In the genomic region with DNA sequence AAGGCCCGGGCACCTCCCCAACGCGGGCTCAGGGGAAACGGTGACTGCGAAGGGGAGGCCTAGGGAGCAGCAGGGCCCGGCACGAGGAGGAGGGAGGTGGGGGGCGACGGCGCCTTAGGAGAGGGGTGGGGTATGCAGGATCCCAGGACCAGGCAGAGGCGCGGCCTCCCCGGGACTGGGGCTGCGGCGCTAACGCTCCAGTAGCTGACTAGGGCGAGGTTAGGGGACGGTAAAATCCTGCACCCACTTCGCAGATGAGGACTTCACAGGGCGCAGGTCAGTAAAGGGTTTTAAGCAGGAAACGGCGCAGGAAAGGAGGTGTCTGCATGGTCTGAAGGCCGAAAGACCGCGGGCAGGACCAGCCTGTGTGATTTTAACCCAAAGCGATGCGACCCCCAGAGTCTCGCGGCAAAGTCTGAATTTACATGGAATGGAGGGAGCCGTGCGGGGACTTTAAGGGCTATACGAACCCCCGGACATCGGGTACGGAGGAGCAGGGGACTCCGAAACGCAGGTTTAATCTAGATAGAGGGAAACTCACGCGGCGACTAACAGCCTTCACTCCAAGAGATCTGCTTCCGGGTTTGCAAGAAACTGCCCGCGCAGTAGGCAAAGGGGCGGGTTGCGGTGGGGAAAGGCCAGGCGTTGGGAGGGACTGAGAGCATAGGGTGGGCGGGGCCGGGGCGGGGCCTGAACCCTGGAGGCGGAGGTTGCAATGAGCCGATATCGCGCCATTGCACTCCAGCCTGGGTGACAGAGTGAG, we compare ENCODE assay signal across 1 cellular context.
TF ChIP-seq lines count a peak whose summit lies in the region.

Gene ZNF665, minus strand, starts transcription at position 588 of the 763 bp plus-strand sequence. CDS start 10,460 bp downstream, outside the sequence.

TF ChIP-seq in H1, 55 proteins besides CTCF, POLR2A, EP300 and RAD21 (continued from another document):
- TF ChIP-seq SIN3A (conservative IDR thresholded peaks at IDR 0.05 in 1 of 2, IDR thresholded peaks at IDR 0.05 in 1 of 2; ENCODE audit: low read depth in 1 of 2, low read length in 2 of 2) (peak in 1 of 2 experiments; percentile 44; a peak in 1 of 4 replicates), MAX (IDR thresholded peaks at IDR 0.05) (peak; percentile 60), TAF1 (IDR thresholded peaks at IDR 0.05; ENCODE audit: low read depth, low read length) (peak; percentile 80), ASH2L (IDR thresholded peaks at IDR 0.05; ENCODE audit: low read length) (peak; percentile 40)
